Comparison of ENCODE assay signal across 8 cellular contexts in genomic region chr5:138282918-138283742, GRCh38. TPM values are rescaled to one million over a fixed set of nuclear protein-coding genes. Genes with fewer than 3 reads are reported as not detected.
DNase-seq lines count a peak whose midpoint lies in the region; ATAC-seq and TF ChIP-seq lines count a peak whose summit lies in the region.

No MANE protein-coding gene starts in this region.

- H3K36me3 ChIP-seq in DND-41 (ENCODE audit: insufficient read depth, low read length) = peaks cover 31% of the 10 kb centered on the region
- H3K36me3 ChIP-seq in SJCRH30 = peaks cover 24% of the 10 kb centered on the region; the same call in 1 of the 2 replicates
- no peaks in the 10 kb centered on the region for H3K36me3 ChIP-seq in fibroblast of lung (ENCODE audit: control insufficient read depth, insufficient read depth, low read length)
- peaks cover 3% of the 10 kb centered on the region for H3K36me3 ChIP-seq in osteoblast (ENCODE audit: insufficient read depth, low read length)

- H3K9me3 ChIP-seq in DND-41 (ENCODE audit: insufficient read depth, low read length, severe bottlenecking) (no peaks in the 10 kb centered on the region), SJCRH30 (replicated peaks) (no peaks in the 10 kb centered on the region), fibroblast of lung (ENCODE audit: control insufficient read depth, insufficient read depth, low read depth, low read length) (no peaks in the 10 kb centered on the region), osteoblast (ENCODE audit: low read depth, low read length) (no peaks in the 10 kb centered on the region)

- no peaks in the 10 kb centered on the region for H3K79me2 ChIP-seq in DND-41 (ENCODE audit: insufficient read depth, low read length)
- H3K79me2 ChIP-seq in fibroblast of lung (ENCODE audit: control insufficient read depth, insufficient read depth, low read length) = no peaks in the 10 kb centered on the region
- no peaks in the 10 kb centered on the region for H3K79me2 ChIP-seq in osteoblast (ENCODE audit: insufficient read depth, low read length)

- ATAC-seq in DND-41 (ENCODE audit: insufficient read depth, low read depth) = peak; percentile 75; the same call in 2 of the 3 replicates

- H3K9ac ChIP-seq in DND-41 (ENCODE audit: low read depth, low read length) (no peak overlapping the region), fibroblast of lung (ENCODE audit: insufficient read depth, low read length) (no peak overlapping the region)

- no peak overlapping the region for H3K27ac ChIP-seq in DND-41 (ENCODE audit: low read length)
- no peak overlapping the region for H3K27ac ChIP-seq in SJCRH30
- no peak overlapping the region for H3K27ac ChIP-seq in fibroblast of lung (ENCODE audit: insufficient read depth, low read length)
- no peak overlapping the region for H3K27ac ChIP-seq in osteoblast (ENCODE audit: low read depth, low read length)

- H3K4me1 ChIP-seq in DND-41 (ENCODE audit: insufficient read depth, low read length) (no peaks in the 10 kb centered on the region), SJCRH30 (no peaks in the 10 kb centered on the region), fibroblast of lung (ENCODE audit: control insufficient read depth, extremely low read depth, insufficient read depth, low read length) (no peaks in the 10 kb centered on the region), osteoblast (ENCODE audit: insufficient read depth, low read length) (no peaks in the 10 kb centered on the region)

- peak; percentile 23 for DNase-seq in DND-41
- peak; percentile 59 for DNase-seq in HT-29 (ENCODE audit: low spot score)
- DNase-seq in SJCRH30 = peak; percentile 24 to 44
- DNase-seq in fibroblast of lung (ENCODE audit: low read depth in 2 of 2) = peak; percentile 51 to 65
- peak; percentile 86 for DNase-seq in osteoblast (ENCODE audit: insufficient read length, low spot score, missing footprints)
- no peak for DNase-seq in DMS79 treated with DMSO at 0.1 percent for 48 hours (lab: John Stamatoyannopoulos, UW)
- no peak for DNase-seq in CD1c-positive myeloid dendritic cell (ENCODE audit: extremely low spot score)
- DNase-seq in stimulated activated CD4-positive, alpha-beta T cell treated with anti-CD3 and anti-CD28 coated beads, Interleukin-2, amount 100 ng/mL, for 48 hours = no peak

- no peak overlapping the region for H3K4me2 ChIP-seq in DND-41 (ENCODE audit: insufficient read depth, low read length)
- H3K4me2 ChIP-seq in fibroblast of lung (ENCODE audit: extremely low read depth, insufficient read depth, low read length) = no peak overlapping the region
- no peak overlapping the region for H3K4me2 ChIP-seq in osteoblast (ENCODE audit: insufficient read depth, low read length)

- H3K27me3 ChIP-seq in DND-41 (ENCODE audit: insufficient read depth, low read length, poor library complexity) (no peaks in the 10 kb centered on the region), SJCRH30 (no peaks in the 10 kb centered on the region), fibroblast of lung (ENCODE audit: control insufficient read depth, insufficient read depth, low read length) (no peaks in the 10 kb centered on the region), osteoblast (ENCODE audit: insufficient read depth, low read length) (no peaks in the 10 kb centered on the region)

- TF ChIP-seq CTCF in DND-41 (IDR thresholded peaks at IDR 0.05; ENCODE audit: borderline replicate concordance, extremely low read depth, low read length, poor library complexity, severe bottlenecking) (peak; percentile 58), fibroblast of lung (conservative IDR thresholded peaks at IDR 0.05 in 1 of 2, IDR thresholded peaks at IDR 0.05 in 1 of 2; ENCODE audit: low read depth in 1 of 2, low read length in 2 of 2) (peak; percentile 62), osteoblast (IDR thresholded peaks at IDR 0.05; ENCODE audit: extremely low read depth, low read depth, low read length) (peak; percentile 74)

- H2AFZ ChIP-seq in DND-41 (ENCODE audit: low read depth, low read length) = no peak overlapping the region
- no peak overlapping the region for H2AFZ ChIP-seq in fibroblast of lung (ENCODE audit: low read length)
- peak overlapping the region; percentile 43 for H2AFZ ChIP-seq in osteoblast (ENCODE audit: low read length)

- H3K4me3 ChIP-seq in DND-41 (ENCODE audit: low read depth in 1 of 2, low read length in 2 of 2) (no peak overlapping the region), SJCRH30 (no peak overlapping the region), fibroblast of lung (replicated peaks in 1 of 4; ENCODE audit: control extremely low read depth in 1 of 4, insufficient read depth in 1 of 4, low read depth in 3 of 4, low read length in 4 of 4) (no peak overlapping the region), osteoblast (ENCODE audit: insufficient read depth, low read length) (no peak overlapping the region)

- H4K20me1 ChIP-seq in DND-41 (ENCODE audit: insufficient read depth, low read length) = no peaks in the 10 kb centered on the region
- H4K20me1 ChIP-seq in fibroblast of lung (ENCODE audit: control insufficient read depth, extremely low read depth, insufficient read depth, low read length) = no peaks in the 10 kb centered on the region
- H4K20me1 ChIP-seq in osteoblast (ENCODE audit: insufficient read depth, low read length) = no peaks in the 10 kb centered on the region

RNA-seq across cellular contexts. Expression of gene GFRA3, which starts 8.7 kb away (rescaled TPM):
- not detected in 2 replicates for total RNA-seq in HT-29 (2014; rRNA removed; shearing (Covaris generic))
- 0.15 TPM in 1 of 2 replicates, not detected in the other for total RNA-seq in SJCRH30 (2014; rRNA removed; shearing (Covaris generic))
- total RNA-seq in fibroblast of lung = not detected in 2 replicates
- polyA plus RNA-seq in fibroblast of lung = not detected in 2 replicates
- not detected in 2 replicates for polyA plus RNA-seq in fibroblast of lung (2012)
- not detected in 2 replicates for polyA minus RNA-seq in fibroblast of lung (ENCODE audit: low replicate concordance)
- total RNA-seq in osteoblast = not detected in 2 replicates

RNA-seq across cellular contexts. Expression of gene CDC25C, which starts 48.5 kb away (rescaled TPM):
- 13.4 and 13.6 TPM in 2 replicates for total RNA-seq in HT-29 (2014; rRNA removed; shearing (Covaris generic))
- 29.5 and 36.3 TPM in 2 replicates for total RNA-seq in SJCRH30 (2014; rRNA removed; shearing (Covaris generic))
- total RNA-seq in fibroblast of lung = 0.26 and 3.0 TPM in 2 replicates
- 2.4 and 9.9 TPM in 2 replicates for polyA plus RNA-seq in fibroblast of lung
- 1.5 and 6.2 TPM in 2 replicates for polyA plus RNA-seq in fibroblast of lung (2012)
- 3.0 TPM in 1 of 2 replicates, not detected in the other for polyA minus RNA-seq in fibroblast of lung (ENCODE audit: low replicate concordance)
- 1.8 TPM in 2 replicates for total RNA-seq in osteoblast

RNA-seq across cellular contexts. Expression of gene FAM53C, which starts 54.9 kb away (rescaled TPM):
- total RNA-seq in HT-29 (2014; rRNA removed; shearing (Covaris generic)) = 30.4 and 37.5 TPM in 2 replicates
- 40.3 and 40.5 TPM in 2 replicates for total RNA-seq in SJCRH30 (2014; rRNA removed; shearing (Covaris generic))
- total RNA-seq in fibroblast of lung (36.0 and 44.9 TPM in 2 replicates), osteoblast (39.8 and 43.8 TPM in 2 replicates)
- polyA plus RNA-seq in fibroblast of lung = 30.3 and 33.8 TPM in 2 replicates
- polyA plus RNA-seq in fibroblast of lung (2012) = 18.8 and 23.0 TPM in 2 replicates
- 41.8 and 61.1 TPM in 2 replicates for polyA minus RNA-seq in fibroblast of lung (ENCODE audit: low replicate concordance)

Comparison
In these comparisons a context has a peak if more than half of its experiments do, and no peak if none do; other contexts are left out.
1. DNase-seq: peak in DND-41 (single experiment), HT-29 (single experiment), SJCRH30 (2 of 2), fibroblast of lung (2 of 2) and osteoblast (single experiment); none in DMS79 treated with DMSO at 0.1 percent for 48 hours (single experiment), CD1c-positive myeloid dendritic cell (single experiment) and stimulated activated CD4-positive, alpha-beta T cell treated with anti-CD3 and anti-CD28 coated beads, Interleukin-2, amount 100 ng/mL, for 48 hours (0 of 2).
2. Peak in every context shown above with its lines, with median percentiles within 50 percentile points of each other: CTCF ChIP-seq.